In genomic region chr11:86483591-86484163, GRCh38 we compare ENCODE assay signal across 1 cellular context.
TF ChIP-seq lines count a peak whose summit lies in the region.

No MANE protein-coding gene starts in this region.

TF ChIP-seq in IMR-90, 13 proteins besides CTCF, POLR2A, EP300 and RAD21 (continued from another document):
- TF ChIP-seq RFX5 (IDR thresholded peaks at IDR 0.05; ENCODE audit: low read depth, low read length) = no peak
- no peak for TF ChIP-seq MAZ (IDR thresholded peaks at IDR 0.05; ENCODE audit: borderline replicate concordance, low read depth, low read length)
- no peak for TF ChIP-seq FOS (IDR thresholded peaks at IDR 0.05; ENCODE audit: low read depth, low read length)
- no peak for TF ChIP-seq NFE2L2 (IDR thresholded peaks at IDR 0.05; ENCODE audit: low read depth, low read length)
- TF ChIP-seq RCOR1 (IDR thresholded peaks at IDR 0.05; ENCODE audit: insufficient replicate concordance, low read length) = no peak
- TF ChIP-seq, protein P1, sequence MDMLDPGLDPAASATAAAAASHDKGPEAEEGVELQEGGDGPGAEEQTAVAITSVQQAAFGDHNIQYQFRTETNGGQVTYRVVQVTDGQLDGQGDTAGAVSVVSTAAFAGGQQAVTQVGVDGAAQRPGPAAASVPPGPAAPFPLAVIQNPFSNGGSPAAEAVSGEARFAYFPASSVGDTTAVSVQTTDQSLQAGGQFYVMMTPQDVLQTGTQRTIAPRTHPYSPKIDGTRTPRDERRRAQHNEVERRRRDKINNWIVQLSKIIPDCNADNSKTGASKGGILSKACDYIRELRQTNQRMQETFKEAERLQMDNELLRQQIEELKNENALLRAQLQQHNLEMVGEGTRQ (IDR thresholded peaks at IDR 0.05; ENCODE audit: low read depth, low read length) = no peak
- TF ChIP-seq MAFK (IDR thresholded peaks at IDR 0.05; ENCODE audit: low read depth, low read length) = no peak
- TF ChIP-seq CHD1 (IDR thresholded peaks at IDR 0.05; ENCODE audit: low read depth, low read length) = no peak
- TF ChIP-seq CEBPB (IDR thresholded peaks at IDR 0.05; ENCODE audit: low read depth, low read length) = no peak
- TF ChIP-seq BHLHE40 (IDR thresholded peaks at IDR 0.05; ENCODE audit: low read depth, low read length) = no peak
- TF ChIP-seq ELK1 (IDR thresholded peaks at IDR 0.05; ENCODE audit: borderline replicate concordance, low read depth, low read length) = no peak
- no peak for TF ChIP-seq SMC3 (IDR thresholded peaks at IDR 0.05; ENCODE audit: low read depth, low read length)
TF ChIP-seq in IMR-90: peak in this region for 0.
